Comparison of ENCODE assay signal across 10 cellular contexts in the genomic region with DNA sequence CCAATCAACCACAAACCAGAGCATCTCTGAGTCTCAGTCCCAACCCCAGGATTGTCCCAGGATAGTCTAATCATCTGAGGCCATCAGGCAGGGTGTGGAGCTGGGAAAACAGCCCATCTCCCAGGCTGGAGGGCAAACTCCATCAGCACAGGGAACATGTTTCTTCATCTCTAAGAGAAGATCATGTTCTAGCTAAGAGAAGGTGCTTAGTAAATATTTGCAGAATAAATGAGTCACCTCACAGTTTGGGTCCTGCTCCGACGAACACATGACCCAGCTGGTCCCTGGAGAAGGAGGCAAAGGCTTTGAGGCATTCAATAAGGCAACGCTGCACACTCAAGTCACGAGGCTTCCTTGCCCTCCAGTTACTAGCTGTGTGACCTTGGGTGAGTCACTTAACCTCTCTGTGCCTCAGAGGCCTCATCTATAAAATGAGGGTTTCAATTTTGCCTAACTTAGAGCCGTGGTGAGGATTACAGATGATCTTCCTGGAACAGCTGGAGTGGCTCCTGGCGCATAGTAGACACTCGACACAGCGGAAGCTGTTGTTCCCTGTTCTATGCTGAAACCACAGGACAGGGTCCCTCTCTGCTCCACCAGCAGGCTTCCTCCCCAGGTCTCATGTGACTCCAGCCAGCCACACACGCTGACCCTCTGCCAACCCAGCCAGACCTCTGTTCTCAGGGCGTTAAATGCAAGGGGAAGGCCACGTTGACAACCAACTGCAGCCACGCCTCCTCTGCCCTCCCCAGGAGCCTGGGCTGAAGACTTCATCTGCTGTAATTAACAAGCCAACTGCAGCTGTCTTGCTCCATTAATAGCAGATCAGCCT. TPM values are rescaled to one million over a fixed set of nuclear protein-coding genes. Genes with fewer than 3 reads are reported as not detected.
A peak's percentile ranks its signal among the peaks of the same experiment; 100 is the strongest.
DNase-seq lines count a peak whose midpoint lies in the region; ATAC-seq, FAIRE-seq and TF ChIP-seq lines count a peak whose summit lies in the region.
"Had no signal": no experiment of that assay in that cellular context is flagged by ENCODE, and none has a peak within 500 bp of the region (broad histone marks: within the 10 kb centered on the region; RNA-seq: fewer than 3 reads in every experiment).

No MANE protein-coding gene starts in this region.

- H3K36me3 Mint-ChIP-seq in activated CD4-positive, alpha-beta T cell treated with anti-CD3 and anti-CD28 coated beads, Interleukin-2, amount 10 ng/mL, durations not matched to agents 7 days and 5 days (ENCODE audit: low read depth) = no peaks in the 10 kb centered on the region

- peak overlapping the region in 1 of 4 donors; percentile 4 for H3K4me3 ChIP-seq in esophagus squamous epithelium
- no peak overlapping the region for H3K4me3 ChIP-seq in gastrocnemius medialis

- TF ChIP-seq POLR2A in esophagus squamous epithelium (IDR thresholded peaks at IDR 0.05) = no peak
- TF ChIP-seq POLR2A in gastrocnemius medialis (IDR thresholded peaks at IDR 0.05) = no peak
- no peak for TF ChIP-seq POLR2A in GM12891 (IDR thresholded peaks at IDR 0.05; ENCODE audit: low read depth, low read length)

- peaks cover 4% of the 10 kb centered on the region for H3K27me3 Mint-ChIP-seq in activated CD4-positive, alpha-beta T cell treated with anti-CD3 and anti-CD28 coated beads, Interleukin-2, amount 10 ng/mL, durations not matched to agents 7 days and 5 days

- H3K4me3 Mint-ChIP-seq in activated CD4-positive, alpha-beta T cell treated with anti-CD3 and anti-CD28 coated beads, Interleukin-2, amount 10 ng/mL, durations not matched to agents 7 days and 5 days = no peak overlapping the region

- intact Hi-C loops in esophagus squamous epithelium (cut with DNase I) (no loop called here), gastrocnemius medialis (cut with DNase I; ENCODE audit: low total_unique reads) (no loop called here)

- TF ChIP-seq CTCF in esophagus squamous epithelium (IDR thresholded peaks at IDR 0.05) (no peak), gastrocnemius medialis (IDR thresholded peaks at IDR 0.05 in 4 of 5, conservative IDR thresholded peaks at IDR 0.05 in 1 of 5) (no peak)

- no peak overlapping the region for H3K27ac Mint-ChIP-seq in activated CD4-positive, alpha-beta T cell treated with anti-CD3 and anti-CD28 coated beads, Interleukin-2, amount 10 ng/mL, durations not matched to agents 7 days and 5 days

- H3K4me1 ChIP-seq in esophagus squamous epithelium (peaks cover 0 to 34% (median 4%) of the 10 kb centered on the region in 3 donors), gastrocnemius medialis (no peaks in the 10 kb centered on the region)

- H3K36me3 ChIP-seq in esophagus squamous epithelium (no peaks in the 10 kb centered on the region), gastrocnemius medialis (no peaks in the 10 kb centered on the region)

- CTCF ChIA-PET in activated CD4-positive, alpha-beta T cell treated with anti-CD3 and anti-CD28 coated beads, Interleukin-2, amount 10 ng/mL, durations not matched to agents 7 days and 5 days (lab: Charles Lee) = interaction anchor here (0.7 to 1.8 kb wide), 3 partner anchors 10 to 139 kb away, joined by 3 to 9 read pairs (median 3); partner anchors contain the start of gene RPL38

- POLR2A ChIA-PET in activated CD4-positive, alpha-beta T cell treated with anti-CD3 and anti-CD28 coated beads, Interleukin-2, amount 10 ng/mL, durations not matched to agents 7 days and 5 days (lab: Charles Lee) = no interaction called here

- H3K9me3 Mint-ChIP-seq in activated CD4-positive, alpha-beta T cell treated with anti-CD3 and anti-CD28 coated beads, Interleukin-2, amount 10 ng/mL, durations not matched to agents 7 days and 5 days = peaks cover 3% of the 10 kb centered on the region

- DNase-seq in DMS153 (lab: John Stamatoyannopoulos, UW) = peak; percentile 42
- no peak for DNase-seq in DMS153 treated with DMSO at 0.1 percent for 48 hours (lab: John Stamatoyannopoulos, UW; ENCODE audit: unreplicated experiment)
- peak; percentile 71 for DNase-seq in NCI-H345 (lab: John Stamatoyannopoulos, UW)
- no peak for DNase-seq in esophagus squamous epithelium (lab: John Stamatoyannopoulos, UW)
- DNase-seq in gastrocnemius medialis = peak; percentile 45 to 55
- no peak for DNase-seq in urothelium cell line (ENCODE audit: low spot score)
- DNase-seq in activated CD4-positive, alpha-beta T cell treated with anti-CD3 and anti-CD28 coated beads, Interleukin-2, amount 10 ng/mL, durations not matched to agents 7 days and 5 days = no peak
- no peak for DNase-seq in GM12891 (ENCODE audit: insufficient read length, low spot score)
- DNase-seq: activated CD4-positive, alpha-beta T cell treated with anti-CD3 and anti-CD28 coated beads for 1 hour had no signal

- H3K4me1 Mint-ChIP-seq in activated CD4-positive, alpha-beta T cell treated with anti-CD3 and anti-CD28 coated beads, Interleukin-2, amount 10 ng/mL, durations not matched to agents 7 days and 5 days = peaks cover 5% of the 10 kb centered on the region

- ATAC-seq in gastrocnemius medialis = peak in 1 of 2 donors; percentile 20

- FAIRE-seq in urothelium cell line (lab: Jason Lieb, UNC) = no peak
- FAIRE-seq in GM12891 (lab: Jason Lieb, UNC) = no peak

- H3K9me3 ChIP-seq in esophagus squamous epithelium (no peaks in the 10 kb centered on the region), gastrocnemius medialis (no peaks in the 10 kb centered on the region)

- H3K27ac ChIP-seq in esophagus squamous epithelium (peak overlapping the region; percentile 21 to 84 (median 60)), gastrocnemius medialis (no peak overlapping the region)
- H3K27ac ChIP-seq: 22Rv1 had no signal

- H3K27me3 ChIP-seq in esophagus squamous epithelium (peaks cover 0 to 57% (median 0%) of the 10 kb centered on the region in 4 donors), gastrocnemius medialis (peaks cover 12 to 20% (median 17%) of the 10 kb centered on the region in 3 donors)

- in situ Hi-C loops in gastrocnemius medialis (cut with MboI; ENCODE audit: low sequenced_read_pairs in 4 of 4) = no loop called here

- 16 to 19% methylated on average over 4 to 12 of the region's 12 CpGs for WGBS in esophagus squamous epithelium, 2 donors

TF ChIP-seq in GM12891, 5 proteins besides CTCF, POLR2A, EP300 and RAD21:
- TF ChIP-seq SPI1 (IDR thresholded peaks at IDR 0.05; ENCODE audit: low read depth, low read length) (no peak), TAF1 (IDR thresholded peaks at IDR 0.05; ENCODE audit: low read depth, low read length) (no peak)

RNA-seq across cellular contexts. Expression of gene RPL38, which starts 10.3 kb away (rescaled TPM):
- total RNA-seq in esophagus squamous epithelium = 100 to 1,000 TPM; 224 to 564 (median 403) TPM
- total RNA-seq in gastrocnemius medialis = 100 to 1,000 TPM; 346 to 472 (median 443) TPM
- 1,000 to 10,000 TPM; 1,114 to 1,326 TPM for total RNA-seq in activated CD4-positive, alpha-beta T cell treated with anti-CD3 and anti-CD28 coated beads, Interleukin-2, amount 10 ng/mL, durations not matched to agents 7 days and 5 days
- 5,694 TPM for polyA plus RNA-seq in GM12891 (2012; ENCODE audit: low read depth, missing spikeins)

RNA-seq across cellular contexts. Expression of gene TTYH2, which starts 20.2 kb away (rescaled TPM):
- total RNA-seq in esophagus squamous epithelium (1 to 10 TPM in 3 of 4 donors, under 1 TPM in 1; 0.35 to 6.7 (median 1.8) TPM), gastrocnemius medialis (10 to 100 TPM in 2 of 4 donors, 1 to 10 TPM in 2; 4.7 to 19.2 (median 11.4) TPM)
- 10 to 100 TPM; 10.2 to 11.9 TPM for total RNA-seq in activated CD4-positive, alpha-beta T cell treated with anti-CD3 and anti-CD28 coated beads, Interleukin-2, amount 10 ng/mL, durations not matched to agents 7 days and 5 days
- polyA plus RNA-seq in GM12891 (2012; ENCODE audit: low read depth, missing spikeins) = 2.6 TPM

Comparison
In these comparisons a context has a peak if more than half of its experiments do, and no peak if none do; other contexts are left out.
1. DNase-seq: peak in DMS153 (single experiment), NCI-H345 (single experiment) and gastrocnemius medialis (2 of 2); none in DMS153 treated with DMSO at 0.1 percent for 48 hours (single experiment), esophagus squamous epithelium (single experiment), urothelium cell line (single experiment), activated CD4-positive, alpha-beta T cell treated with anti-CD3 and anti-CD28 coated beads, Interleukin-2, amount 10 ng/mL, durations not matched to agents 7 days and 5 days (single experiment) and GM12891 (single experiment).
2. H3K27ac ChIP-seq: peak in esophagus squamous epithelium (4 of 4); none in gastrocnemius medialis (0 of 4).